ENCODE assay signal across 8 cellular contexts in the genomic region with DNA sequence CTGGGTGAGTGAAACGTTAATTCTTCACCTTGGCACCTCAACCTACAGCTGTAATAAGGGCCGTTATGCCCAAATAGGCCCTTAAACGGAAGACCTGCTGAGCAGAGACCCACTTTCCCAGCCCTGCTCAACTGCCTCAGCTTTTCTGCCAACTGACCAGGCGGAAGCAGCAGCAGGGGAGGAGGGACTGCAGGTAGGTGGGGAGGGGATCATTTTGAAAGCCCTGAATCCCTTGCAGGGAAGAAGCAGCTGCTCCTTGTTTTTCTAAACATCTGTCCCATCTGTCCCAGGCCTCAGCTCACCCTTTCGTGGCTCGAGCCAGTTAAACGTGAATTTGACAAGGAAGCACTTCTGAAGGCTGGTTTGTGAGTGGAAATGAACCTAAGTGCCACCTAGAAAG. TPM values are rescaled to one million over a fixed set of nuclear protein-coding genes. Genes with fewer than 3 reads are reported as not detected.
DNase-seq lines count a peak whose midpoint lies in the region; ATAC-seq, FAIRE-seq and TF ChIP-seq lines count a peak whose summit lies in the region.

No MANE protein-coding gene starts in this region.

- no peaks in the 10 kb centered on the region for H3K27me3 ChIP-seq in IMR-90 (ENCODE audit: control insufficient read depth, insufficient read depth, low read length)
- H3K27me3 ChIP-seq in mucosa of rectum (ENCODE audit: control insufficient read depth in 2 of 2, insufficient read depth in 2 of 2, low read length in 2 of 2): no peaks in the 10 kb centered on the region

- intact Hi-C loops in IMR-90 (cut with micrococcal nuclease): loop anchor here (5.0 kb wide), 1 partner anchor 528 kb away; no protein-coding TSS in a partner anchor

- peak overlapping the region; percentile 97 for H2AFZ ChIP-seq in IMR-90 (replicated peaks; ENCODE audit: low read length, poor library complexity)

- peaks cover 20 to 25% of the 10 kb centered on the region in 2 experiments for H3K79me1 ChIP-seq in IMR-90 (ENCODE audit: low read depth in 1 of 2, low read length in 2 of 2)

- no peaks in the 10 kb centered on the region for H4K20me1 ChIP-seq in IMR-90 (ENCODE audit: insufficient read depth, low read length)

- no peak overlapping the region for H2BK15ac ChIP-seq in IMR-90 (ENCODE audit: low read depth, low read length)

- dilution Hi-C loops in IMR-90 (cut with HindIII; ENCODE audit: low sequenced_read_pairs, unreplicated experiment): no loop called here

- H3K56ac ChIP-seq in IMR-90 (ENCODE audit: extremely low read depth, insufficient read depth, low read length): no peak overlapping the region

- H3K4me3 ChIP-seq in A549 (no peak overlapping the region), IMR-90 (ENCODE audit: insufficient read depth, low read depth, low read length) (no peak overlapping the region), mucosa of rectum (ENCODE audit: low read length in 2 of 2) (peak overlapping the region; percentile 92 to 95)

- no peak overlapping the region for H3K14ac ChIP-seq in IMR-90 (replicated peaks; ENCODE audit: low read depth, low read length)

- H3K4me3 Mint-ChIP-seq in activated naive CD8-positive, alpha-beta T cell treated with anti-CD3 and anti-CD28 coated beads, Interleukin-2, amount 50 U/mL, for 24 hours: peak overlapping the region; percentile 93

- peak overlapping the region; percentile 84 for H3K4me2 ChIP-seq in A549
- no peak overlapping the region for H3K4me2 ChIP-seq in IMR-90 (ENCODE audit: low read depth, low read length)

- H3K9ac ChIP-seq in IMR-90 (ENCODE audit: low read depth, low read length) (no peak overlapping the region), mucosa of rectum (ENCODE audit: low read depth in 1 of 2, low read length in 2 of 2) (peak overlapping the region; percentile 26 to 52)

- H3K4ac ChIP-seq in IMR-90 (ENCODE audit: low read depth, low read length): no peak overlapping the region

- in situ Hi-C loops in IMR-90 (cut with MboI; ENCODE audit: low sequenced_read_pairs): no loop called here

- TF ChIP-seq RAD21 in A549 (conservative IDR thresholded peaks at IDR 0.05 in 1 of 2, IDR thresholded peaks at IDR 0.05 in 1 of 2) (no peak), IMR-90 (IDR thresholded peaks at IDR 0.05; ENCODE audit: low read length) (no peak)

- ATAC-seq in A549 (no peak), IMR-90 (ENCODE audit: low read depth) (no peak), HG02852 (IDR thresholded peaks at IDR 0.05; ENCODE audit: unreplicated experiment) (no peak)
- no peak for ATAC-seq in activated naive CD8-positive, alpha-beta T cell treated with anti-CD3 and anti-CD28 coated beads, Interleukin-2, amount 50 U/mL, for 24 hours

- FAIRE-seq in A549 (lab: Jason Lieb, UNC): no peak

- H2BK20ac ChIP-seq in IMR-90 (ENCODE audit: low read depth, low read length): no peak overlapping the region

- peak overlapping the region; percentile 36; the same call in 1 of the 2 replicates for H3K23ac ChIP-seq in IMR-90 (ENCODE audit: low read depth, low read length)

- H3K27me3 Mint-ChIP-seq in activated naive CD8-positive, alpha-beta T cell treated with anti-CD3 and anti-CD28 coated beads, Interleukin-2, amount 50 U/mL, for 24 hours: no peaks in the 10 kb centered on the region

- H3K27ac Mint-ChIP-seq in activated naive CD8-positive, alpha-beta T cell treated with anti-CD3 and anti-CD28 coated beads, Interleukin-2, amount 50 U/mL, for 24 hours: peak overlapping the region; percentile 91

- no peak overlapping the region for H2AK5ac ChIP-seq in IMR-90 (ENCODE audit: low read depth, low read length)

- TF ChIP-seq CTCF in A549 (IDR thresholded peaks at IDR 0.05): no peak
- TF ChIP-seq CTCF in IMR-90 (conservative IDR thresholded peaks at IDR 0.05; ENCODE audit: low read depth, low read length): no peak

- H3K36me3 ChIP-seq in IMR-90 (ENCODE audit: control insufficient read depth, insufficient read depth, low read length) (no peaks in the 10 kb centered on the region), mucosa of rectum (ENCODE audit: control insufficient read depth in 2 of 2, insufficient read depth in 2 of 2, low read length in 2 of 2) (no peaks in the 10 kb centered on the region)

- no peak overlapping the region for H4K91ac ChIP-seq in IMR-90 (ENCODE audit: insufficient read depth, low read depth, low read length)

- CTCF ChIA-PET in A549 (lab: Yijun Ruan, JAX) (interaction anchor here (1.0 to 1.3 kb wide), 2 partner anchors 519 to 528 kb away, joined by 4 read pairs; a partner anchor contains a TSS), IMR-90 (lab: Yijun Ruan, JAX) (no interaction called here)

- POLR2A ChIA-PET in A549 (lab: Yijun Ruan, JAX) (interaction anchor here (1.0 kb wide), 1 partner anchor 10 kb away, joined by 3 read pairs; no protein-coding TSS in a partner anchor), IMR-90 (lab: Charles Lee; ENCODE audit: unreplicated experiment) (no interaction called here)

- H2BK120ac ChIP-seq in IMR-90 (ENCODE audit: low read depth, low read length): no peak overlapping the region

- H3K9me3 ChIP-seq in A549 (no peaks in the 10 kb centered on the region), IMR-90 (ENCODE audit: control insufficient read depth, insufficient read depth, low read length) (no peaks in the 10 kb centered on the region), mucosa of rectum (ENCODE audit: control insufficient read depth in 2 of 2, low read length in 2 of 2) (no peaks in the 10 kb centered on the region)

- H3K4me1 ChIP-seq in A549 (peaks cover 11% of the 10 kb centered on the region; the same call in 2 of the 3 replicates), IMR-90 (ENCODE audit: control insufficient read depth, insufficient read depth, low read length) (no peaks in the 10 kb centered on the region), mucosa of rectum (ENCODE audit: control insufficient read depth in 2 of 2, insufficient read depth in 2 of 2, low read length in 2 of 2) (peaks cover 17 to 20% of the 10 kb centered on the region in 2 donors)

- H3K9me3 Mint-ChIP-seq in activated naive CD8-positive, alpha-beta T cell treated with anti-CD3 and anti-CD28 coated beads, Interleukin-2, amount 50 U/mL, for 24 hours: peaks cover 6% of the 10 kb centered on the region

- no peak overlapping the region for H3K18ac ChIP-seq in IMR-90 (ENCODE audit: low read depth, low read length)

- DNase-seq in A549 (ENCODE audit: low read depth in 1 of 2, low spot score in 1 of 2) (no peak), IMR-90 (no peak), middle frontal gyrus (ENCODE audit: extremely low spot score, low spot score) (no peak)
- DNase-seq in activated naive CD8-positive, alpha-beta T cell treated with anti-CD3 and anti-CD28 coated beads, Interleukin-2, amount 50 U/mL, for 24 hours: peak; percentile 6
- no peak for DNase-seq in stimulated activated CD4-positive, alpha-beta T cell treated with anti-CD3 and anti-CD28 coated beads, Interleukin-15, amount 100 ng/mL, for 24 hours
- no peak for DNase-seq in activated effector memory CD4-positive, alpha-beta T cell treated with anti-CD3 and anti-CD28 coated beads, Interleukin-2, amount 50 U/mL, for 16 hours

- no TSS peak for BruUV-seq in IMR-90 (replicated peaks; lab: Mats Ljungman, UMichigan)

- peaks cover 44% of the 10 kb centered on the region for H3K4me1 Mint-ChIP-seq in activated naive CD8-positive, alpha-beta T cell treated with anti-CD3 and anti-CD28 coated beads, Interleukin-2, amount 50 U/mL, for 24 hours

- no peak overlapping the region for H4K5ac ChIP-seq in IMR-90 (ENCODE audit: low read depth, low read length)

- TF ChIP-seq POLR2A in A549 (IDR thresholded peaks at IDR 0.05; ENCODE audit: low read length) (no peak), IMR-90 (IDR thresholded peaks at IDR 0.05; ENCODE audit: low read depth, low read length) (no peak)

- H2AK9ac ChIP-seq in IMR-90 (replicated peaks; ENCODE audit: low read depth, low read length, poor library complexity): peak overlapping the region; percentile 39

- no peak for TF ChIP-seq EP300 in A549 (IDR thresholded peaks at IDR 0.05)

- peak overlapping the region; percentile 72 to 86; a peak in 3 of 4 replicates for H4K8ac ChIP-seq in IMR-90 (ENCODE audit: low read depth in 2 of 2, low read length in 2 of 2)

- peaks cover 10% of the 10 kb centered on the region for H3K36me3 Mint-ChIP-seq in activated naive CD8-positive, alpha-beta T cell treated with anti-CD3 and anti-CD28 coated beads, Interleukin-2, amount 50 U/mL, for 24 hours (ENCODE audit: low read depth)

- WGBS in A549 (ENCODE audit: missing lambda C conversion rate): 90% methylated on average over 7 of the region's 7 CpGs
- no CpG with 5 or more reads among the region's 7 CpGs for WGBS in IMR-90 (ENCODE audit: extremely low coverage in 2 of 2, insufficient read length in 1 of 2), 2 experiments

- H3K9me1 ChIP-seq in IMR-90 (ENCODE audit: insufficient read depth, low read length): peaks cover 3% of the 10 kb centered on the region; the same call in 1 of the 2 replicates

- H3K27ac ChIP-seq in A549 (peak overlapping the region in 1 of 2 experiments; percentile 95; a peak in 3 of 6 replicates), IMR-90 (ENCODE audit: insufficient read depth, low read length) (no peak overlapping the region), mucosa of rectum (ENCODE audit: low read depth in 2 of 2, low read length in 2 of 2) (no peak overlapping the region)

- H2BK5ac ChIP-seq in IMR-90 (ENCODE audit: low read depth, low read length, poor library complexity, severe bottlenecking): no peak overlapping the region

TF ChIP-seq in A549, 52 proteins besides CTCF, POLR2A, EP300 and RAD21 (continues in another document):
- TF ChIP-seq NFE2L2 (conservative IDR thresholded peaks at IDR 0.05; ENCODE audit: low read length) (no peak), HOXB13 (CRISPR knock-in tag; IDR thresholded peaks at IDR 0.05; ENCODE audit: low read depth) (no peak), SMC3 (IDR thresholded peaks at IDR 0.05) (no peak)

TF ChIP-seq in IMR-90, 13 proteins besides CTCF, POLR2A, EP300 and RAD21 (continues in another document):
- TF ChIP-seq FOS (IDR thresholded peaks at IDR 0.05; ENCODE audit: low read depth, low read length): no peak
- no peak for TF ChIP-seq CHD1 (IDR thresholded peaks at IDR 0.05; ENCODE audit: low read depth, low read length)
- no peak for TF ChIP-seq BHLHE40 (IDR thresholded peaks at IDR 0.05; ENCODE audit: low read depth, low read length)

RNA-seq across cellular contexts. Expression of a gene that starts 1.0 kb away (rescaled TPM):
- polyA plus RNA-seq in A549 (2011; rRNA removed): 50.1 and 76.7 TPM in 2 replicates
- polyA plus RNA-seq in A549 (2012; cell fraction: cytosol; rRNA removed): 18.2 and 18.7 TPM in 2 replicates
- 9.0 and 9.1 TPM in 2 replicates for polyA plus RNA-seq in A549 (2012; cell fraction: nucleus; rRNA removed)
- 56.9 to 60.9 TPM (median 59.2 TPM) in 3 replicates for polyA plus RNA-seq in A549 (2017; fragmentation: RNase III; extraction: RNeasy Plus Mini Kit Qiagen cat#74134 plus additional on column Dnase treatment)
- 3.3 and 3.5 TPM in 2 replicates for polyA minus RNA-seq in A549 (2011; rRNA and poly(A)+ RNA removed)
- 1.6 and 2.8 TPM in 2 replicates for total RNA-seq in IMR-90 (2012; rRNA removed)
- polyA plus RNA-seq in IMR-90 (2012; rRNA removed): 16.0 and 18.3 TPM in 2 replicates
- 12.5 and 15.4 TPM in 2 replicates for polyA plus RNA-seq in IMR-90 (2012; cell fraction: cytosol; rRNA removed)
- 3.4 and 11.0 TPM in 2 replicates for polyA plus RNA-seq in IMR-90 (2012; cell fraction: nucleus; rRNA removed; ENCODE audit: low replicate concordance)

Comparison
In these comparisons a context has a peak if more than half of its experiments do, and no peak if none do; other contexts are left out.
1. H3K4me3 ChIP-seq: peak in mucosa of rectum (2 of 2); none in A549 (single experiment) and IMR-90 (single experiment).